In genomic region chr12:82996168-82996812, GRCh38 we compare ENCODE assay signal across 12 cellular contexts.
DNase-seq lines count a peak whose midpoint lies in the region; ATAC-seq, FAIRE-seq and TF ChIP-seq lines count a peak whose summit lies in the region.
"Had no signal": no experiment of that assay in that cellular context is flagged by ENCODE, and none has a peak within 500 bp of the region (broad histone marks: within the 10 kb centered on the region; RNA-seq: fewer than 3 reads in every experiment).

No MANE protein-coding gene starts in this region.

- TF ChIP-seq CTCF in NB4 (IDR thresholded peaks at IDR 0.05; ENCODE audit: low read depth, low read length) (no peak), D721Med (IDR thresholded peaks at IDR 0.05; ENCODE audit: insufficient read depth, missing control alignments) (no peak)

- ATAC-seq in HG02678 (IDR thresholded peaks at IDR 0.05; ENCODE audit: unreplicated experiment) = peak; percentile 73
- peak; percentile 67 for ATAC-seq in left lobe of liver
- no peak for ATAC-seq in GM19455 (IDR thresholded peaks at IDR 0.05; ENCODE audit: unreplicated experiment)
- ATAC-seq: HCT116 had no signal

- no peak for TF ChIP-seq POLR2A in NB4 (IDR thresholded peaks at IDR 0.05; ENCODE audit: extremely low read depth, insufficient read length)

- DNase-seq in NCI-H2107 treated with DMSO at 0.1 percent for 48 hours (lab: John Stamatoyannopoulos, UW; ENCODE audit: unreplicated experiment) (peak; percentile 35), NCI-H2107 (lab: John Stamatoyannopoulos, UW) (no peak), NB4 (ENCODE audit: low read depth) (peak; percentile 12), left lobe of liver (ENCODE audit: low spot score) (no peak), SKM-1 treated with dmso at 0.1 percent for 144 hours (lab: John Stamatoyannopoulos, UW; ENCODE audit: unreplicated experiment) (no peak), D721Med (ENCODE audit: insufficient read length, low spot score) (no peak)
- DNase-seq: 8988T; activated effector memory CD4-positive, alpha-beta T cell treated with Interleukin-2 at 50 U/mL for 16 hours; NCI-H1092 treated with DMSO at 0.1 percent for 48 hours had no signal

- no peak overlapping the region for H3K4me3 ChIP-seq in NB4 (ENCODE audit: low read depth, low read length)

- no peak for FAIRE-seq in D721Med (lab: Jason Lieb, UNC)

Comparison
In these comparisons a context has a peak if more than half of its experiments do, and no peak if none do; other contexts are left out.
1. DNase-seq: peak in NCI-H2107 treated with DMSO at 0.1 percent for 48 hours (single experiment) and NB4 (single experiment); none in NCI-H2107 (single experiment), left lobe of liver (single experiment), SKM-1 treated with dmso at 0.1 percent for 144 hours (single experiment) and D721Med (single experiment).